9 cellular contexts compared by ENCODE assay signal in genomic region chr19:4233282-4233853, GRCh38. TPM values are rescaled to one million over a fixed set of nuclear protein-coding genes. Genes with fewer than 3 reads are reported as not detected.
A peak's percentile ranks its signal among the peaks of the same experiment; 100 is the strongest.
DNase-seq lines count a peak whose midpoint lies in the region; ATAC-seq and TF ChIP-seq lines count a peak whose summit lies in the region.
"Had no signal": no experiment of that assay in that cellular context is flagged by ENCODE, and none has a peak within 500 bp of the region (broad histone marks: within the 10 kb centered on the region; RNA-seq: fewer than 3 reads in every experiment).

No MANE protein-coding gene starts in this region.

- peaks cover 0 to 1% (median 0%) of the 10 kb centered on the region in 7 donors for H3K9me3 Mint-ChIP-seq in CD4-positive, CD25-positive, alpha-beta regulatory T cell
- no peaks in the 10 kb centered on the region for H3K9me3 Mint-ChIP-seq in mesothelial cell of epicardium

- DNase-seq in CD4-positive, CD25-positive, alpha-beta regulatory T cell: peak; percentile 39 to 53 (median 49)
- DNase-seq in HUDEP-2 (lab: John Stamatoyannopoulos, UW; ENCODE audit: unreplicated experiment in 76 of 76): peak in 61 of 76 experiments; percentile 7 to 82 (median 58)
- peak; percentile 17 to 71 (median 50) for DNase-seq in activated CD4-positive, CD25-positive, alpha-beta regulatory T cell (lab: John Stamatoyannopoulos, UW)
- DNase-seq in cardiac fibroblast (ENCODE audit: low read depth in 2 of 2): peak; percentile 23 to 41
- peak in 1 of 2 experiments; percentile 64 for DNase-seq in mesothelial cell of epicardium (ENCODE audit: low spot score in 2 of 2, unreplicated experiment in 2 of 2)
- peak; percentile 66 for DNase-seq in stimulated activated CD8-positive, alpha-beta memory T cell treated with anti-CD3 and anti-CD28 coated beads, Interleukin-7, amount 100 ng/mL, for 24 hours (ENCODE audit: low read depth)
- no peak for DNase-seq in Ammon's horn (ENCODE audit: low spot score)

- H3K36me3 Mint-ChIP-seq in CD4-positive, CD25-positive, alpha-beta regulatory T cell: no peaks in the 10 kb centered on the region
- no peaks in the 10 kb centered on the region for H3K36me3 Mint-ChIP-seq in mesothelial cell of epicardium

- H3K27ac Mint-ChIP-seq in CD4-positive, CD25-positive, alpha-beta regulatory T cell: no peak overlapping the region
- H3K27ac Mint-ChIP-seq in mesothelial cell of epicardium: no peak overlapping the region

- ATAC-seq in CD4-positive, CD25-positive, alpha-beta regulatory T cell (ENCODE audit: low read depth in 2 of 2): peak in 1 of 2 donors; percentile 57
- no peak for ATAC-seq in GM21381 (IDR thresholded peaks at IDR 0.05; ENCODE audit: unreplicated experiment)

- no peaks in the 10 kb centered on the region for H3K36me3 ChIP-seq in CD4-positive, CD25-positive, alpha-beta regulatory T cell (ENCODE audit: control insufficient read depth, insufficient read depth, low read length)

- no peaks in the 10 kb centered on the region for H3K27me3 Mint-ChIP-seq in CD4-positive, CD25-positive, alpha-beta regulatory T cell
- H3K27me3 Mint-ChIP-seq in mesothelial cell of epicardium (ENCODE audit: low read depth): peaks cover 5% of the 10 kb centered on the region

- H3K4me3 ChIP-seq in CD4-positive, CD25-positive, alpha-beta regulatory T cell (ENCODE audit: low read depth, low read length): no peak overlapping the region
- no peak overlapping the region for H3K4me3 ChIP-seq in cardiac fibroblast (replicated peaks in 1 of 2; ENCODE audit: low read depth in 2 of 2, low read length in 2 of 2)
- H3K4me3 ChIP-seq: skin epidermis had no signal

- peaks cover 0 to 4% (median 2%) of the 10 kb centered on the region in 4 donors for H3K4me1 Mint-ChIP-seq in CD4-positive, CD25-positive, alpha-beta regulatory T cell
- no peaks in the 10 kb centered on the region for H3K4me1 Mint-ChIP-seq in mesothelial cell of epicardium

- H3K4me3 Mint-ChIP-seq in CD4-positive, CD25-positive, alpha-beta regulatory T cell: no peak overlapping the region
- H3K4me3 Mint-ChIP-seq in mesothelial cell of epicardium: no peak overlapping the region

- H3K27ac ChIP-seq in CD4-positive, CD25-positive, alpha-beta regulatory T cell (ENCODE audit: insufficient read depth, low read length, poor library complexity, severe bottlenecking): no peak overlapping the region
- H3K27ac ChIP-seq: skin epidermis had no signal

- peaks cover 8% of the 10 kb centered on the region for H3K4me1 ChIP-seq in CD4-positive, CD25-positive, alpha-beta regulatory T cell (ENCODE audit: control insufficient read depth, insufficient read depth, low read length, poor library complexity, severe bottlenecking)

- H3K9me3 ChIP-seq in CD4-positive, CD25-positive, alpha-beta regulatory T cell (ENCODE audit: control insufficient read depth in 2 of 2, low read length in 2 of 2): no peaks in the 10 kb centered on the region

- TF ChIP-seq CTCF in cardiac fibroblast (IDR thresholded peaks at IDR 0.05; ENCODE audit: low read depth, low read length): peak; percentile 86
- peak; percentile 51 for TF ChIP-seq CTCF in mesothelial cell of epicardium (IDR thresholded peaks at IDR 0.05; ENCODE audit: unreplicated experiment)

- no peaks in the 10 kb centered on the region for H3K27me3 ChIP-seq in CD4-positive, CD25-positive, alpha-beta regulatory T cell (ENCODE audit: control insufficient read depth, insufficient read depth, low read length)

RNA-seq across cellular contexts. Expression of gene EBI3, which starts 4.0 kb away (rescaled TPM):
- total RNA-seq in CD4-positive, CD25-positive, alpha-beta regulatory T cell: not detected
- polyA plus RNA-seq in CD4-positive, CD25-positive, alpha-beta regulatory T cell: under 1 TPM in 2 of 4 donors, not detected in 2; 0.24 to 0.57 TPM
- total RNA-seq in mesothelial cell of epicardium: 0.22 to 0.96 TPM (median 0.68 TPM) in 3 replicates

RNA-seq across cellular contexts. Expression of gene YJU2, which starts 13.5 kb away (rescaled TPM):
- total RNA-seq in CD4-positive, CD25-positive, alpha-beta regulatory T cell: 37.7 TPM
- polyA plus RNA-seq in CD4-positive, CD25-positive, alpha-beta regulatory T cell: 10 to 100 TPM; 24.8 to 34.1 (median 28.2) TPM
- 19.5 to 22.1 TPM (median 21.3 TPM) in 3 replicates for total RNA-seq in mesothelial cell of epicardium

RNA-seq across cellular contexts. Expression of gene SHD, which starts 45.7 kb away (rescaled TPM):
- not detected for total RNA-seq in CD4-positive, CD25-positive, alpha-beta regulatory T cell
- not detected for polyA plus RNA-seq in CD4-positive, CD25-positive, alpha-beta regulatory T cell
- 3.2 to 4.8 TPM (median 4.0 TPM) in 3 replicates for total RNA-seq in mesothelial cell of epicardium

RNA-seq across cellular contexts. Expression of gene ANKRD24, which starts 50.9 kb away (rescaled TPM):
- total RNA-seq in CD4-positive, CD25-positive, alpha-beta regulatory T cell: 1.5 TPM
- under 1 TPM in 3 of 4 donors, not detected in 1; 0.12 to 0.53 (median 0.26) TPM for polyA plus RNA-seq in CD4-positive, CD25-positive, alpha-beta regulatory T cell
- total RNA-seq in mesothelial cell of epicardium: 0.75 to 0.98 TPM (median 0.86 TPM) in 3 replicates

RNA-seq across cellular contexts. Expression of gene SIRT6, which starts 51.0 kb away (rescaled TPM):
- total RNA-seq in CD4-positive, CD25-positive, alpha-beta regulatory T cell: 34.2 TPM
- 1 to 10 TPM; 1.7 to 4.4 (median 3.1) TPM for polyA plus RNA-seq in CD4-positive, CD25-positive, alpha-beta regulatory T cell
- total RNA-seq in mesothelial cell of epicardium: 25.4 to 31.9 TPM (median 25.6 TPM) in 3 replicates
